In the genomic region with DNA sequence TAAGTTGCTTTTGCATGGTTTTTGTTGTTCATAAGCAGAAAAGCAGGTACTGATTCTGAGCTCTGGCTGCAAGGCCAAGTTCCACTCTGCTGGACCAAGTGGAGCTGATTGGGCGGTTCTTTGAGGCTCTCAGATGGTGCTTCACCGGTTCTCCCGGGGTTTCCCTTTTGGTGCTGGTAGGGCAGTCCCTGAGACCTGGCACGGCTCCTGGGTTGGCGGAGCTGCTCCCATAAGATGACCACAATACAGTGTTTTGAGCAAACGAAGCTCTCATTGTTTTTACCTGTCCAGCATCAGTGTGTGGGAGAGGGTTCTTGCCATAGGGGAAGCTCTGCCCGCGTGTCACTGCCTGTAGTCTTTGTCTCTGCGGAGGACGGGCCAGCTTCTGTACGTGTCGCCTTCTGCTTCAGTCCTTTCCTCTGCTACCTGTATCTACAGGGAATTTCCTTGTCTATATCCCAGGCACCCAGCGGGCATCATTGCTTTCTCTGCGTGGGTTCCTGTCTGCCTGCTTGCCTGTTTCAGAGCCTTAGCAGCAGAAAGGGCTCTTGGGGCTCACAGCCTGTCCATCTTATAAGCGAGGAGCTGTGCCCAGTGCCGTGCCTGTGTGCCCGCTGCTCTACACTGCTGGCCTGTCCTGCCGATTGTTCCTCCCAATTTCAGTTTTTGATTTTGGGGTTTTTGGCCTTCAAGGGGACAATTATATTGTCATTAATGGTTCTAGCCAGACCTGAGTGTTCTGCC, we compare ENCODE assay signal across 1 cellular context.
TF ChIP-seq lines count a peak whose summit lies in the region.

No MANE protein-coding gene starts in this region.

TF ChIP-seq in GM23338, 12 proteins besides CTCF, POLR2A, EP300 and RAD21 (continued from another document):
- TF ChIP-seq, protein P1, sequence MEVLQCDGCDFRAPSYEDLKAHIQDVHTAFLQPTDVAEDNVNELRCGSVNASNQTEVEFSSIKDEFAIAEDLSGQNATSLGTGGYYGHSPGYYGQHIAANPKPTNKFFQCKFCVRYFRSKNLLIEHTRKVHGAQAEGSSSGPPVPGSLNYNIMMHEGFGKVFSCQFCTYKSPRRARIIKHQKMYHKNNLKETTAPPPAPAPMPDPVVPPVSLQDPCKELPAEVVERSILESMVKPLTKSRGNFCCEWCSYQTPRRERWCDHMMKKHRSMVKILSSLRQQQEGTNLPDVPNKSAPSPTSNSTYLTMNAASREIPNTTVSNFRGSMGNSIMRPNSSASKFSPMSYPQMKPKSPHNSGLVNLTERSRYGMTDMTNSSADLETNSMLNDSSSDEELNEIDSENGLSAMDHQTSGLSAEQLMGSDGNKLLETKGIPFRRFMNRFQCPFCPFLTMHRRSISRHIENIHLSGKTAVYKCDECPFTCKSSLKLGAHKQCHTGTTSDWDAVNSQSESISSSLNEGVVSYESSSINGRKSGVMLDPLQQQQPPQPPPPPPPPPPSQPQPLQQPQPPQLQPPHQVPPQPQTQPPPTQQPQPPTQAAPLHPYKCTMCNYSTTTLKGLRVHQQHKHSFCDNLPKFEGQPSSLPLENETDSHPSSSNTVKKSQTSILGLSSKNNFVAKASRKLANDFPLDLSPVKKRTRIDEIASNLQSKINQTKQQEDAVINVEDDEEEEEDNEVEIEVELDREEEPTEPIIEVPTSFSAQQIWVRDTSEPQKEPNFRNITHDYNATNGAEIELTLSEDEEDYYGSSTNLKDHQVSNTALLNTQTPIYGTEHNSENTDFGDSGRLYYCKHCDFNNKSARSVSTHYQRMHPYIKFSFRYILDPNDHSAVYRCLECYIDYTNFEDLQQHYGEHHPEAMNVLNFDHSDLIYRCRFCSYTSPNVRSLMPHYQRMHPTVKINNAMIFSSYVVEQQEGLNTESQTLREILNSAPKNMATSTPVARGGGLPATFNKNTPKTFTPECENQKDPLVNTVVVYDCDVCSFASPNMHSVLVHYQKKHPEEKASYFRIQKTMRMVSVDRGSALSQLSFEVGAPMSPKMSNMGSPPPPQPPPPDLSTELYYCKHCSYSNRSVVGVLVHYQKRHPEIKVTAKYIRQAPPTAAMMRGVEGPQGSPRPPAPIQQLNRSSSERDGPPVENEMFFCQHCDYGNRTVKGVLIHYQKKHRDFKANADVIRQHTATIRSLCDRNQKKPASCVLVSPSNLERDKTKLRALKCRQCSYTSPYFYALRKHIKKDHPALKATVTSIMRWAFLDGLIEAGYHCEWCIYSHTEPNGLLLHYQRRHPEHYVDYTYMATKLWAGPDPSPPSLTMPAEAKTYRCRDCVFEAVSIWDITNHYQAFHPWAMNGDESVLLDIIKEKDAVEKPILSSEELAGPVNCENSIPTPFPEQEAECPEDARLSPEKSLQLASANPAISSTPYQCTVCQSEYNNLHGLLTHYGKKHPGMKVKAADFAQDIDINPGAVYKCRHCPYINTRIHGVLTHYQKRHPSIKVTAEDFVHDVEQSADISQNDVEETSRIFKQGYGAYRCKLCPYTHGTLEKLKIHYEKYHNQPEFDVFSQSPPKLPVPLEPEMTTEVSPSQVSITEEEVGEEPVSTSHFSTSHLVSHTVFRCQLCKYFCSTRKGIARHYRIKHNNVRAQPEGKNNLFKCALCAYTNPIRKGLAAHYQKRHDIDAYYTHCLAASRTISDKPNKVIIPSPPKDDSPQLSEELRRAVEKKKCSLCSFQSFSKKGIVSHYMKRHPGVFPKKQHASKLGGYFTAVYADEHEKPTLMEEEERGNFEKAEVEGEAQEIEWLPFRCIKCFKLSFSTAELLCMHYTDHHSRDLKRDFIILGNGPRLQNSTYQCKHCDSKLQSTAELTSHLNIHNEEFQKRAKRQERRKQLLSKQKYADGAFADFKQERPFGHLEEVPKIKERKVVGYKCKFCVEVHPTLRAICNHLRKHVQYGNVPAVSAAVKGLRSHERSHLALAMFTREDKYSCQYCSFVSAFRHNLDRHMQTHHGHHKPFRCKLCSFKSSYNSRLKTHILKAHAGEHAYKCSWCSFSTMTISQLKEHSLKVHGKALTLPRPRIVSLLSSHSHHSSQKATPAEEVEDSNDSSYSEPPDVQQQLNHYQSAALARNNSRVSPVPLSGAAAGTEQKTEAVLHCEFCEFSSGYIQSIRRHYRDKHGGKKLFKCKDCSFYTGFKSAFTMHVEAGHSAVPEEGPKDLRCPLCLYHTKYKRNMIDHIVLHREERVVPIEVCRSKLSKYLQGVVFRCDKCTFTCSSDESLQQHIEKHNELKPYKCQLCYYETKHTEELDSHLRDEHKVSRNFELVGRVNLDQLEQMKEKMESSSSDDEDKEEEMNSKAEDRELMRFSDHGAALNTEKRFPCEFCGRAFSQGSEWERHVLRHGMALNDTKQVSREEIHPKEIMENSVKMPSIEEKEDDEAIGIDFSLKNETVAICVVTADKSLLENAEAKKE (CRISPR knock-in tag; IDR thresholded peaks at IDR 0.05) = no peak
TF ChIP-seq in GM23338: peak in this region for 0.
